20 cellular contexts compared by ENCODE assay signal in genomic region chr4:104365618-104366017, GRCh38.
A peak's percentile ranks its signal among the peaks of the same experiment; 100 is the strongest.
DNase-seq lines count a peak whose midpoint lies in the region; ATAC-seq and TF ChIP-seq lines count a peak whose summit lies in the region.
"Had no signal": no experiment of that assay in that cellular context is flagged by ENCODE, and none has a peak within 500 bp of the region (broad histone marks: within the 10 kb centered on the region; RNA-seq: fewer than 3 reads in every experiment).

No MANE protein-coding gene starts in this region.

- intact Hi-C loops in posterior vena cava (cut with DNase I) (no loop called here), posterior cingulate gyrus (cut with DNase I) (no loop called here)

- no peak for TF ChIP-seq CTCF in neural progenitor cell (IDR thresholded peaks at IDR 0.05)

- H3K4me3 ChIP-seq in neural progenitor cell, result no peak overlapping the region
- H3K4me3 ChIP-seq: GM23338 had no signal

- H3K27ac Mint-ChIP-seq in neural progenitor cell, result no peak overlapping the region
- H3K27ac Mint-ChIP-seq: CD4-positive, CD25-positive, alpha-beta regulatory T cell; CD8-positive, alpha-beta memory T cell; GM23338; IgD-negative memory B cell had no signal

- H3K79me2 ChIP-seq in neural progenitor cell (ENCODE audit: low read depth), result no peaks in the 10 kb centered on the region

- no peak overlapping the region for H3K27ac ChIP-seq in neural progenitor cell

- ATAC-seq in GM18907 (IDR thresholded peaks at IDR 0.05; ENCODE audit: unreplicated experiment), result peak; percentile 63
- ATAC-seq in HG02852 (IDR thresholded peaks at IDR 0.05; ENCODE audit: unreplicated experiment), result peak; percentile 49
- peak; percentile 51 for ATAC-seq in HG03565 (IDR thresholded peaks at IDR 0.05; ENCODE audit: unreplicated experiment)
- no peak for ATAC-seq in GM21619 (IDR thresholded peaks at IDR 0.05; ENCODE audit: unreplicated experiment)
- ATAC-seq: GM23338, HepG2 had no signal

- no peaks in the 10 kb centered on the region for H4K20me1 ChIP-seq in neural progenitor cell (ENCODE audit: low read depth)

- H3K9ac ChIP-seq in neural progenitor cell, result no peak overlapping the region

- no peaks in the 10 kb centered on the region for H3K27me3 ChIP-seq in neural progenitor cell
- H3K27me3 ChIP-seq: BE2C had no signal

- no peaks in the 10 kb centered on the region for H3F3A ChIP-seq in neural progenitor cell (ENCODE audit: low read depth)

- no peaks in the 10 kb centered on the region for H3K9me3 ChIP-seq in neural progenitor cell (ENCODE audit: low read depth)
- H3K9me3 ChIP-seq: BE2C, Caco-2 had no signal

- H3K27me3 Mint-ChIP-seq in neural progenitor cell (ENCODE audit: insufficient read depth, low read depth), result no peaks in the 10 kb centered on the region
- H3K27me3 Mint-ChIP-seq: CD4-positive, CD25-positive, alpha-beta regulatory T cell; IgD-negative memory B cell had no signal

- H3K4me3 Mint-ChIP-seq in neural progenitor cell, result no peak overlapping the region
- H3K4me3 Mint-ChIP-seq: CD4-positive, CD25-positive, alpha-beta regulatory T cell; CD8-positive, alpha-beta memory T cell; GM23338; IgD-negative memory B cell had no signal

- H3K4me1 ChIP-seq in neural progenitor cell, result no peaks in the 10 kb centered on the region
- H3K4me1 ChIP-seq: BE2C, Caco-2 had no signal

- H3K4me2 ChIP-seq in neural progenitor cell, result no peak overlapping the region
- H3K4me2 ChIP-seq: GM23338 had no signal

- no peaks in the 10 kb centered on the region for H3K9me3 Mint-ChIP-seq in neural progenitor cell

- no peaks in the 10 kb centered on the region for H3K4me1 Mint-ChIP-seq in neural progenitor cell
- H3K4me1 Mint-ChIP-seq: CD4-positive, CD25-positive, alpha-beta regulatory T cell; CD8-positive, alpha-beta memory T cell; GM23338; IgD-negative memory B cell had no signal

- DNase-seq in posterior vena cava (ENCODE audit: low spot score) (no peak), posterior cingulate gyrus (no peak), neural progenitor cell (ENCODE audit: low spot score) (no peak)
- DNase-seq: ACHN; BE2C; C1 segment of cervical spinal cord; Caco-2; CD4-positive, CD25-positive, alpha-beta regulatory T cell; CD8-positive, alpha-beta memory T cell; GF-D8; HCEC 1CT; Kasumi-1; KBM-7 had no signal

- no peak overlapping the region for H2AFZ ChIP-seq in neural progenitor cell (replicated peaks)
- H2AFZ ChIP-seq: GM23338 had no signal

- H3K36me3 ChIP-seq in neural progenitor cell, result no peaks in the 10 kb centered on the region
- H3K36me3 ChIP-seq: BE2C had no signal

- H3K36me3 Mint-ChIP-seq in neural progenitor cell, result no peaks in the 10 kb centered on the region
- H3K36me3 Mint-ChIP-seq: CD4-positive, CD25-positive, alpha-beta regulatory T cell; CD8-positive, alpha-beta memory T cell; IgD-negative memory B cell had no signal
